Comparison of ENCODE assay signal across 11 cellular contexts in genomic region chr5:157559301-157559700, GRCh38. TPM values are rescaled to one million over a fixed set of nuclear protein-coding genes. Genes with fewer than 3 reads are reported as not detected.
DNase-seq lines count a peak whose midpoint lies in the region; ATAC-seq and TF ChIP-seq lines count a peak whose summit lies in the region.
"Had no signal": no experiment of that assay in that cellular context is flagged by ENCODE, and none has a peak within 500 bp of the region (broad histone marks: within the 10 kb centered on the region; RNA-seq: fewer than 3 reads in every experiment).

No MANE protein-coding gene starts in this region.

- H3K9me3 ChIP-seq in AG04450 (ENCODE audit: control insufficient read depth, insufficient read depth, low read length) (no peaks in the 10 kb centered on the region), mammary epithelial cell (replicated peaks; ENCODE audit: insufficient read depth, low read length) (no peaks in the 10 kb centered on the region), right lobe of liver (no peaks in the 10 kb centered on the region), WERI-Rb-1 (ENCODE audit: severe bottlenecking) (no peaks in the 10 kb centered on the region), uterus (no peaks in the 10 kb centered on the region)

- in situ Hi-C loops in mammary epithelial cell (cut with MboI; ENCODE audit: low sequenced_read_pairs in 2 of 2) = no loop called here

- H3K27ac ChIP-seq in AG04450 (ENCODE audit: low read depth, low read length) (peak overlapping the region; percentile 63), mammary epithelial cell (ENCODE audit: insufficient read depth, low read depth, low read length) (peak overlapping the region; percentile 5), right lobe of liver (peak overlapping the region in 1 of 3 donors; percentile 37), WERI-Rb-1 (no peak overlapping the region), uterus (no peak overlapping the region)

- TF ChIP-seq CTCF in AG04450 (IDR thresholded peaks at IDR 0.05; ENCODE audit: low read depth, low read length) = no peak
- TF ChIP-seq CTCF in HFFc6 (IDR thresholded peaks at IDR 0.05) = no peak
- TF ChIP-seq CTCF in mammary epithelial cell (conservative IDR thresholded peaks at IDR 0.05 in 1 of 2, IDR thresholded peaks at IDR 0.05 in 1 of 2; ENCODE audit: extremely low read depth in 1 of 2, insufficient read depth in 1 of 2, low read depth in 1 of 2, low read length in 2 of 2) = no peak
- no peak for TF ChIP-seq CTCF in right lobe of liver (IDR thresholded peaks at IDR 0.05)
- no peak for TF ChIP-seq CTCF in WERI-Rb-1 (IDR thresholded peaks at IDR 0.05; ENCODE audit: low read depth, low read length)
- no peak for TF ChIP-seq CTCF in uterus (IDR thresholded peaks at IDR 0.05)

- WGBS in mammary epithelial cell (ENCODE audit: low coverage, missing lambda C conversion rate) = 0% methylated on average over 2 of the region's 2 CpGs
- WGBS in right lobe of liver (ENCODE audit: insufficient coverage, low coverage, low lambda C conversion rate, missing lambda C conversion rate) = 20% methylated on average over 2 of the region's 2 CpGs

- H3K4me1 Mint-ChIP-seq in HFFc6 (ENCODE audit: low read depth) = peaks cover 97% of the 10 kb centered on the region

- intact Hi-C loops in mammary epithelial cell (cut with micrococcal nuclease) = loop anchor here (10.0 kb wide), 1 partner anchor 156 kb away; no protein-coding TSS in a partner anchor
- intact Hi-C loops in right lobe of liver (cut with DNase I) = no loop called here
- intact Hi-C loops in uterus (cut with DNase I; ENCODE audit: low total_unique reads) = no loop called here

- no peaks in the 10 kb centered on the region; the same call in 1 of the 2 replicates for H3K27me3 Mint-ChIP-seq in HFFc6 (ENCODE audit: insufficient read depth)
- H3K27me3 Mint-ChIP-seq: central memory CD8-positive, alpha-beta T cell had no signal

- H3K4me2 ChIP-seq in mammary epithelial cell (ENCODE audit: insufficient read depth, low read depth, low read length) = peak overlapping the region; percentile 41

- CTCF ChIA-PET in AG04450 (lab: Charles Lee) (no interaction called here), mammary epithelial cell (lab: Charles Lee; ENCODE audit: low non-redundant PET) (no interaction called here)

- no peak for DNase-seq in AG04450 (ENCODE audit: low read depth, low spot score)
- peak; percentile 88 for DNase-seq in HFFc6
- DNase-seq in mammary epithelial cell = peak; percentile 74
- DNase-seq in right lobe of liver = peak in 2 of 3 donors; percentile 35 to 80
- DNase-seq in WERI-Rb-1 = no peak
- DNase-seq in stimulated activated CD8-positive, alpha-beta memory T cell treated with anti-CD3 and anti-CD28 coated beads, Interleukin-4, amount 100 ng/mL, for 48 hours = no peak
- DNase-seq in uterus = no peak
- no peak for DNase-seq in NCI-H187 treated with DMSO at 0.1 percent for 48 hours (lab: John Stamatoyannopoulos, UW)
- DNase-seq: NCI-H1694 treated with DMSO at 0.1 percent for 48 hours, SIG-M5 had no signal

- H4K20me1 ChIP-seq in mammary epithelial cell (ENCODE audit: insufficient read depth, low read length) = no peaks in the 10 kb centered on the region

- peak overlapping the region; percentile 1 for H2AFZ ChIP-seq in mammary epithelial cell (ENCODE audit: low read depth, low read length)

- dilution Hi-C loops in mammary epithelial cell (cut with HindIII; ENCODE audit: low sequenced_read_pairs) = no loop called here

- H3K4me3 ChIP-seq in AG04450 (ENCODE audit: low read depth, low read length) = no peak overlapping the region
- no peak overlapping the region for H3K4me3 ChIP-seq in mammary epithelial cell (replicated peaks in 1 of 3; ENCODE audit: insufficient read depth in 1 of 3, low read depth in 2 of 3, low read length in 3 of 3)
- H3K4me3 ChIP-seq in right lobe of liver = no peak overlapping the region
- no peak overlapping the region for H3K4me3 ChIP-seq in WERI-Rb-1 (ENCODE audit: low read depth, low read length)
- H3K4me3 ChIP-seq in uterus = no peak overlapping the region

- POLR2A ChIA-PET in AG04450 (lab: Yijun Ruan, JAX) = interaction anchor here (0.7 to 1.9 kb wide), 5 partner anchors 10 to 186 kb away, joined by 3 to 7 read pairs (median 7); no protein-coding TSS in a partner anchor

- peak overlapping the region; percentile 50 for H3K4me3 Mint-ChIP-seq in HFFc6
- H3K4me3 Mint-ChIP-seq: central memory CD8-positive, alpha-beta T cell had no signal

- H3K27ac Mint-ChIP-seq in HFFc6 = peak overlapping the region; percentile 90

- H3K36me3 ChIP-seq in mammary epithelial cell (ENCODE audit: insufficient read depth, low read length) = peaks cover 8% of the 10 kb centered on the region
- H3K36me3 ChIP-seq in right lobe of liver = no peaks in the 10 kb centered on the region
- H3K36me3 ChIP-seq in WERI-Rb-1 = no peaks in the 10 kb centered on the region
- no peaks in the 10 kb centered on the region for H3K36me3 ChIP-seq in uterus

- peaks cover 40% of the 10 kb centered on the region for H3K4me1 ChIP-seq in mammary epithelial cell (ENCODE audit: insufficient read depth, low read length)
- peaks cover 0 to 58% (median 25%) of the 10 kb centered on the region in 4 donors for H3K4me1 ChIP-seq in right lobe of liver
- peaks cover 3 to 5% of the 10 kb centered on the region in 2 donors for H3K4me1 ChIP-seq in uterus

- BruUV-seq in mammary epithelial cell (replicated peaks; lab: Mats Ljungman, UMichigan) = no TSS peak

- H3K27me3 ChIP-seq in AG04450 (ENCODE audit: control insufficient read depth, insufficient read depth, low read length) (no peaks in the 10 kb centered on the region), mammary epithelial cell (ENCODE audit: insufficient read depth, low read length) (no peaks in the 10 kb centered on the region), right lobe of liver (no peaks in the 10 kb centered on the region), WERI-Rb-1 (ENCODE audit: insufficient read depth, low read depth, severe bottlenecking) (no peaks in the 10 kb centered on the region), uterus (no peaks in the 10 kb centered on the region)

- peak; percentile 48 to 73 (median 62) for ATAC-seq in right lobe of liver

- H3K9me3 Mint-ChIP-seq in HFFc6 = no peaks in the 10 kb centered on the region
- H3K9me3 Mint-ChIP-seq: central memory CD8-positive, alpha-beta T cell had no signal

- peaks cover 38% of the 10 kb centered on the region for H3K36me3 Mint-ChIP-seq in HFFc6 (ENCODE audit: low read depth)

- H3K9ac ChIP-seq in mammary epithelial cell (ENCODE audit: insufficient read depth, low read length) = no peak overlapping the region

- peaks cover 80% of the 10 kb centered on the region for H3K79me2 ChIP-seq in mammary epithelial cell (ENCODE audit: insufficient read depth, low read length)

- TF ChIP-seq POLR2A in right lobe of liver (IDR thresholded peaks at IDR 0.05) = peak; percentile 25
- TF ChIP-seq POLR2A in uterus (IDR thresholded peaks at IDR 0.05) = no peak

RNA-seq across cellular contexts. Expression of gene ADAM19, which starts 16.3 kb away (rescaled TPM):
- polyA plus RNA-seq in AG04450 (2011; rRNA removed) = 44.7 and 52.4 TPM in 2 replicates
- 95.8 and 112 TPM in 2 replicates for polyA minus RNA-seq in AG04450 (2011; rRNA and poly(A)+ RNA removed)
- 100 to 1,000 TPM in 2 of 6 experiments, 10 to 100 TPM in 4; 75.4 to 152 (median 83.2) TPM for total RNA-seq in HFFc6 (2021; fragmentation: NEBNext Ultra II Directional; extraction: Animal tissue kit (Norgen Biotek cat#: 25700))
- total RNA-seq in mammary epithelial cell = 1 to 10 TPM; 1.0 to 4.5 TPM
- 32.3 TPM for polyA plus RNA-seq in mammary epithelial cell
- polyA minus RNA-seq in mammary epithelial cell = 96.8 TPM
- 1 to 10 TPM; 1.8 to 9.4 (median 4.5) TPM for total RNA-seq in right lobe of liver
- 10 to 100 TPM in 3 of 4 donors, 1 to 10 TPM in 1; 2.4 to 25.6 (median 15.3) TPM for total RNA-seq in uterus

Comparison
In these comparisons a context has a peak if more than half of its experiments do, and no peak if none do; other contexts are left out.
1. DNase-seq: peak in HFFc6 (single experiment), mammary epithelial cell (single experiment) and right lobe of liver (2 of 3); none in AG04450 (single experiment), WERI-Rb-1 (single experiment), stimulated activated CD8-positive, alpha-beta memory T cell treated with anti-CD3 and anti-CD28 coated beads, Interleukin-4, amount 100 ng/mL, for 48 hours (single experiment), uterus (0 of 2) and NCI-H187 treated with DMSO at 0.1 percent for 48 hours (single experiment).
2. H3K27ac ChIP-seq: peak in AG04450 (single experiment) and mammary epithelial cell (single experiment); none in WERI-Rb-1 (single experiment) and uterus (0 of 2).